10 cellular contexts compared by ENCODE assay signal in the genomic region with DNA sequence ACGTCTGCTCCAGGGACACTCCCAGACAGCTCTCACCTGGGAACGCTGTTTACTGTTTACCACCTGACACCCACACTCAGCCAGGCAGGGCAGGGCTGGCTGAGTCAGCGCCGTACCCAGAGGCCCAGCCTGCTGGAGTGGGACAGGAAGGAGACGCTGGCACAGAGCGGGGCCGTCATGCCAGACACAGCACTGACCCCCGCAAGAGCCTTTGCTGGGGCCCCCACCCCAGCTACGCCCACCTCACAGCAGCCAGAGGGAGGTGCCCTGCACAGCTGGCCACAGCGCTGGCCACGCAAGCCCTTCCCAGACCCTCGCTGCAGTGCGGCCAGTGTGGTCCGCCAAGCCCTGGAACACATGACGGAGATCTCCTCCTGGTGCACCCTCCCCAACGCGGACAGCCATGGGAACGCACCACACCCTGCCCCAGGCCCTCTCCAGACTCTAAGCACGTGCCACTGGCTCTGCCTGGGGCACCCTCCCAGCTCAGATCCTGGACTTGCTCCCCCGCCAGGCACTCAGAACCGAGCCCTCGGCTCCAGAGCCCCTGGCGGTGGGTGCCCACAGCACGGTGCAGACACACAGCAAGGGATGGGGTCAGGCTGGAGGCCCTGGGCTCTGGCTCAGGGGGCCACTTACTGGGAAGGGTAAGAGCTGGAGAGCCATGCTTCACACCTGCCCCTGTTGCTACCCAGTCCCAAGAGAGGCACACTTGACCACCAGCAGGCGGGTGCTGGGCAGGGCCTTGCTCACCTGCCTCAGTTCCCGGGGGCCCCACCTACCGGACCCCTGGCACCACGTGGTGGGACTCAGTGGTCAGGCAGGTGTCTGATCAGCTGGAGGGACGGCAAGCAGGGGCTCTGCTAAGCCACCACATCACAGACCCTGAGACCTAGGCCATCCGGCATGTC. TPM values are rescaled to one million over a fixed set of nuclear protein-coding genes. Genes with fewer than 3 reads are reported as not detected.
DNase-seq lines count a peak whose midpoint lies in the region; ATAC-seq, FAIRE-seq and TF ChIP-seq lines count a peak whose summit lies in the region.
"Had no signal": no experiment of that assay in that cellular context is flagged by ENCODE, and none has a peak within 500 bp of the region (broad histone marks: within the 10 kb centered on the region; RNA-seq: fewer than 3 reads in every experiment).

No MANE protein-coding gene starts in this region.

- H3K36me3 ChIP-seq in adipocyte (ENCODE audit: control insufficient read depth, insufficient read depth, low read length, severe bottlenecking) (no peaks in the 10 kb centered on the region), thoracic aorta (no peaks in the 10 kb centered on the region)

- H3K9me3 ChIP-seq in adipocyte (ENCODE audit: control insufficient read depth, low read length) (no peaks in the 10 kb centered on the region), thoracic aorta (no peaks in the 10 kb centered on the region)
- H3K9me3 ChIP-seq in CD4-positive, alpha-beta T cell (ENCODE audit: control insufficient read depth, low read length) = no peaks in the 10 kb centered on the region

- POLR2A ChIA-PET in CD4-positive, alpha-beta T cell (lab: Charles Lee) = no interaction called here

- H3K27me3 Mint-ChIP-seq in CD4-positive, alpha-beta T cell = peaks cover 22% of the 10 kb centered on the region

- ATAC-seq in thoracic aorta (ENCODE audit: insufficient number of reproducible peaks, low FRiP score, low read depth) = peak; percentile 14
- ATAC-seq in CD4-positive, alpha-beta T cell (ENCODE audit: poor library complexity) = no peak

- no peak for TF ChIP-seq CTCF in thoracic aorta (IDR thresholded peaks at IDR 0.05)
- TF ChIP-seq CTCF in CD4-positive, alpha-beta T cell (IDR thresholded peaks at IDR 0.05) = no peak

- H3K27ac ChIP-seq in thoracic aorta = peak overlapping the region; percentile 92 to 94
- no peak overlapping the region for H3K27ac ChIP-seq in CD4-positive, alpha-beta T cell (ENCODE audit: low read depth, low read length)

- H3K27ac Mint-ChIP-seq in CD4-positive, alpha-beta T cell = no peak overlapping the region
- H3K27ac Mint-ChIP-seq: activated naive CD8-positive, alpha-beta T cell treated with anti-CD3 and anti-CD28 coated beads for 36 hours had no signal

- H3K27me3 ChIP-seq in adipocyte (replicated peaks; ENCODE audit: control insufficient read depth, insufficient read depth, low read length) (no peaks in the 10 kb centered on the region), thoracic aorta (replicated peaks; ENCODE audit: insufficient read depth) (no peaks in the 10 kb centered on the region)
- peaks cover 23% of the 10 kb centered on the region for H3K27me3 ChIP-seq in CD4-positive, alpha-beta T cell (ENCODE audit: control insufficient read depth, insufficient read depth, low read length)

- H3K9ac ChIP-seq in adipocyte (ENCODE audit: low read length) = peak overlapping the region; percentile 90

- H3K4me1 ChIP-seq in adipocyte (ENCODE audit: control insufficient read depth, insufficient read depth, low read length) = peaks cover 61% of the 10 kb centered on the region
- H3K4me1 ChIP-seq in thoracic aorta (ENCODE audit: control insufficient read depth in 1 of 2, low read depth in 2 of 2) = peaks cover 37 to 85% of the 10 kb centered on the region in 2 donors

- intact Hi-C loops in CD4-positive, alpha-beta T cell (cut with DNase I, micrococcal nuclease) = no loop called here

- DNase-seq in HUDEP-2 (lab: John Stamatoyannopoulos, UW; ENCODE audit: unreplicated experiment in 76 of 76) (peak in 55 of 76 experiments; percentile 1 to 71 (median 42)), adipocyte (ENCODE audit: low read depth) (no peak), thoracic aorta (ENCODE audit: low spot score) (no peak), COLO829 (ENCODE audit: low spot score) (no peak), cerebellum (ENCODE audit: low spot score) (no peak), ecto neural progenitor cell (ENCODE audit: low spot score) (no peak)
- no peak for DNase-seq in CD4-positive, alpha-beta T cell
- DNase-seq: activated naive CD8-positive, alpha-beta T cell treated with anti-CD3 and anti-CD28 coated beads for 36 hours; NCI-H524 had no signal

- H3K36me3 Mint-ChIP-seq in CD4-positive, alpha-beta T cell (ENCODE audit: low read depth) = no peaks in the 10 kb centered on the region
- H3K36me3 Mint-ChIP-seq: activated naive CD8-positive, alpha-beta T cell treated with anti-CD3 and anti-CD28 coated beads for 36 hours had no signal

- H3K4me3 ChIP-seq in adipocyte (ENCODE audit: low read length) = peak overlapping the region; percentile 63
- peak overlapping the region; percentile 50 for H3K4me3 ChIP-seq in thoracic aorta

- CTCF ChIA-PET in CD4-positive, alpha-beta T cell (lab: Charles Lee) = interaction anchor here (1.2 to 2.1 kb wide), 2 partner anchors 73 to 74 kb away, joined by 3 to 5 read pairs; no protein-coding TSS in a partner anchor

- no peak overlapping the region for H3K4me3 Mint-ChIP-seq in CD4-positive, alpha-beta T cell
- H3K4me3 Mint-ChIP-seq: activated naive CD8-positive, alpha-beta T cell treated with anti-CD3 and anti-CD28 coated beads for 36 hours had no signal

- H3K9me3 Mint-ChIP-seq in CD4-positive, alpha-beta T cell = no peaks in the 10 kb centered on the region
- H3K9me3 Mint-ChIP-seq: activated naive CD8-positive, alpha-beta T cell treated with anti-CD3 and anti-CD28 coated beads for 36 hours had no signal

- peak; percentile 21 for FAIRE-seq in islet of Langerhans (lab: Jason Lieb, UNC)

- H3K4me1 Mint-ChIP-seq in CD4-positive, alpha-beta T cell (ENCODE audit: low read depth) = peaks cover 5% of the 10 kb centered on the region

RNA-seq across cellular contexts. Expression of gene AHNAK2, which starts 5.6 kb away (rescaled TPM):
- total RNA-seq in thoracic aorta (10 to 100 TPM; 22.6 to 47.8 TPM), cerebellum (10.6 TPM)
- total RNA-seq in CD4-positive, alpha-beta T cell = under 1 TPM in 1 of 2 experiments, not detected in 1; 0.05 TPM

RNA-seq across cellular contexts. Expression of gene CLBA1, which starts 13.0 kb away (rescaled TPM):
- 1 to 10 TPM; 3.1 to 4.6 TPM for total RNA-seq in thoracic aorta
- total RNA-seq in cerebellum = 7.5 TPM
- total RNA-seq in CD4-positive, alpha-beta T cell = 1 to 10 TPM; 1.7 to 1.8 TPM

RNA-seq across cellular contexts. Expression of gene PLD4, which starts 47.9 kb away (rescaled TPM):
- total RNA-seq in thoracic aorta = under 1 TPM in 1 of 2 donors, not detected in 1; 0.35 TPM
- total RNA-seq in cerebellum = 3.9 TPM
- 1 to 10 TPM; 1.6 to 2.1 TPM for total RNA-seq in CD4-positive, alpha-beta T cell
- total RNA-seq: activated naive CD8-positive, alpha-beta T cell treated with anti-CD3 and anti-CD28 coated beads for 36 hours had no signal

RNA-seq across cellular contexts. Expression of gene CDCA4, which starts 48.3 kb away (rescaled TPM):
- total RNA-seq in thoracic aorta = 1 to 10 TPM; 1.6 to 6.5 TPM
- total RNA-seq in cerebellum = 15.6 TPM
- 10 to 100 TPM; 17.7 to 18.8 TPM for total RNA-seq in CD4-positive, alpha-beta T cell

Comparison
In these comparisons a context has a peak if more than half of its experiments do, and no peak if none do; other contexts are left out.
1. DNase-seq: peak in HUDEP-2 (55 of 76); none in adipocyte (single experiment), thoracic aorta (single experiment), COLO829 (single experiment), cerebellum (single experiment), ecto neural progenitor cell (single experiment) and CD4-positive, alpha-beta T cell (0 of 10).
2. RNA of gene AHNAK2, which starts 5.6 kb away (total RNA-seq): 22.6 to 47.8 TPM in thoracic aorta and 10.6 TPM in cerebellum (single experiment); 0.05 TPM in CD4-positive, alpha-beta T cell; every median in the first group is over 10 times any median in the second.